12 cellular contexts compared by ENCODE assay signal in the genomic region with DNA sequence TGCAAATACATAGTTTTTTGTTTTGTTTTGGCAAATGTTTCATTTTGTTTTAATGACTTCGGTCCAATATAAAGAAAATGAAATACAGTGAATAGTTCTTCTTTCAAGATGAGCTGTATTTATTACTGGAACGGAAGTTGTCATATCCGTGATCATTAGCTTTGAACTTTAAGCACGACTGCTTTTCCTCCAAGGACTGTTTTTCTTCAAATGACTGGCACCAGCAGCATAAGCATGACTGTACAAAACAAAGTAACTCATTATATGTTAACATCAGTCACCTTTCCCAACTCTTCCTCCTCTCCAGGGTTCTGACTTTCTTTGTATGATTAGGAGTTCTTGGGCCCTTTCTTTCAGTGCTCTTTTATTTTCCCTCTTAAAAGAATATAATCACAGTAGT. TPM values are rescaled to one million over a fixed set of nuclear protein-coding genes. Genes with fewer than 3 reads are reported as not detected.
DNase-seq lines count a peak whose midpoint lies in the region; ATAC-seq and TF ChIP-seq lines count a peak whose summit lies in the region.
"Had no signal": no experiment of that assay in that cellular context is flagged by ENCODE, and none has a peak within 500 bp of the region (broad histone marks: within the 10 kb centered on the region; RNA-seq: fewer than 3 reads in every experiment).

No MANE protein-coding gene starts in this region.

- H3K27me3 Mint-ChIP-seq in nephron (ENCODE audit: low read depth): no peaks in the 10 kb centered on the region
- peaks cover 4 to 11% of the 10 kb centered on the region in 2 donors for H3K27me3 Mint-ChIP-seq in T-cell

- peak overlapping the region; percentile 48 to 58 (median 52) for H3K27ac Mint-ChIP-seq in nephron
- no peak overlapping the region for H3K27ac Mint-ChIP-seq in T-cell
- H3K27ac Mint-ChIP-seq: activated CD8-positive, alpha-beta T cell treated with anti-CD3 and anti-CD28 coated beads for 36 hours had no signal

- peak; percentile 99 for ATAC-seq in GM18867 (IDR thresholded peaks at IDR 0.05; ENCODE audit: unreplicated experiment)
- ATAC-seq in HG02571 (IDR thresholded peaks at IDR 0.05; ENCODE audit: unreplicated experiment): peak; percentile 96
- ATAC-seq in T-cell (replicated peaks in 1 of 4): no peak
- ATAC-seq: activated CD8-positive, alpha-beta T cell treated with anti-CD3 and anti-CD28 coated beads for 36 hours; esophagus mucosa had no signal

- TF ChIP-seq CTCF in nephron (IDR thresholded peaks at IDR 0.05; ENCODE audit: unreplicated experiment in 3 of 3): no peak

- CTCF ChIA-PET in T-cell (lab: Charles Lee): interaction anchor here (0.6 to 1.2 kb wide), 2 partner anchors 11 to 26 kb away, joined by 3 to 7 read pairs; no protein-coding TSS in a partner anchor

- H3K4me1 Mint-ChIP-seq in nephron (peaks cover 21% of the 10 kb centered on the region), T-cell (no peaks in the 10 kb centered on the region)

- H3K9me3 Mint-ChIP-seq in nephron (peaks cover 5% of the 10 kb centered on the region), T-cell (peaks cover 8 to 10% (median 9%) of the 10 kb centered on the region in 3 donors)

- DNase-seq in M059J (ENCODE audit: low read depth): peak; percentile 22
- no peak for DNase-seq in T-cell
- DNase-seq in SKM-1 treated with dmso at 0.1 percent for 144 hours (lab: John Stamatoyannopoulos, UW; ENCODE audit: unreplicated experiment): no peak
- DNase-seq in NCI-H2171 (lab: John Stamatoyannopoulos, UW): no peak
- no peak for DNase-seq in activated CD4-positive, alpha-beta T cell treated with anti-CD3 and anti-CD28 coated beads, Interleukin-2, amount 50 U/mL, for 48 hours
- DNase-seq: activated CD8-positive, alpha-beta T cell treated with anti-CD3 and anti-CD28 coated beads for 36 hours; NCI-H187; stimulated activated CD4-positive, alpha-beta T cell treated with anti-CD3 and anti-CD28 coated beads, Interleukin-12 subunit alpha, Interleukin-12 subunit beta, amount 100 ng/mL, for 4 hours had no signal

- POLR2A ChIA-PET in T-cell (lab: Charles Lee): no interaction called here

- no peaks in the 10 kb centered on the region for H3K36me3 Mint-ChIP-seq in nephron (ENCODE audit: low read depth)
- no peaks in the 10 kb centered on the region for H3K36me3 Mint-ChIP-seq in T-cell

- H3K4me3 Mint-ChIP-seq in nephron (no peak overlapping the region), T-cell (no peak overlapping the region)
- H3K4me3 Mint-ChIP-seq: activated CD8-positive, alpha-beta T cell treated with anti-CD3 and anti-CD28 coated beads for 36 hours had no signal

RNA-seq across cellular contexts. Expression of gene EDNRB, which starts 20.5 kb away (rescaled TPM):
- total RNA-seq in M059J (2014; rRNA removed; shearing (Covaris generic)): 2.2 and 3.6 TPM in 2 replicates
- total RNA-seq in T-cell: under 1 TPM in 3 of 5 donors, not detected in 2; 0.33 to 0.51 (median 0.35) TPM
- total RNA-seq: activated CD8-positive, alpha-beta T cell treated with anti-CD3 and anti-CD28 coated beads for 36 hours had no signal

Comparison
In these comparisons a context has a peak if more than half of its experiments do, and no peak if none do; other contexts are left out.
1. ATAC-seq: peak in GM18867 (single experiment) and HG02571 (single experiment); none in T-cell (0 of 4).
2. H3K27ac Mint-ChIP-seq: peak in nephron (3 of 3); none in T-cell (0 of 2).